18 cellular contexts compared by ENCODE assay signal in the genomic region with DNA sequence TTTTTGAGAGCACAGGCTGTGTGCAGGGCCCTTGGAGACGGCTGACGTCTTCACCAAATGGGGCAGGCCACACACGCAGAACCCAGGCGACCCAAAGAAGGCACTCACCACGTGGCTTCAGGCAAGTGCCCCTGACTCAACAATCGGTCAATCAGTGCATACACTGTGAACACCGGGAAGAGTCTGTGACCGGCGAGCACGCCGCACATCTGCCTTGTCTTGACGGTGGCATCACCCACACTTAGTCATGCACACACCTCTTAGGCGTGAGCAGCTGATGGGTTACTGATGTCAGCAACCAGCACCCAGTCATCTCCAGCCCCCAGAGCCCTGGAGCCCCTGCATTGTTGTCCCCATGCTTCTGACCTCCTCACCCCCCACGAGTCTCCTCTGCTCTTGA. TPM values are rescaled to one million over a fixed set of nuclear protein-coding genes. Genes with fewer than 3 reads are reported as not detected.
"Had no signal": no experiment of that assay in that cellular context is flagged by ENCODE, and none has a peak within 500 bp of the region (broad histone marks: within the 10 kb centered on the region; RNA-seq: fewer than 3 reads in every experiment).

No MANE protein-coding gene starts in this region.

- H3K4me1 Mint-ChIP-seq: activated naive CD8-positive, alpha-beta T cell treated with anti-CD3 and anti-CD28 coated beads, Interleukin-2, amount 10 ng/mL, durations not matched to agents 7 days and 5 days; activated T-helper 17 cell treated with anti-CD3 and anti-CD28 coated beads, Interleukin-2, amount 50 U/mL, for 72 hours had no signal

- DNase-seq: activated CD4-positive, alpha-beta memory T cell treated with anti-CD3 and anti-CD28 coated beads for 36 hours; activated CD4-positive, alpha-beta T cell treated with anti-CD3 and anti-CD28 coated beads for 48 hours; activated naive CD4-positive, alpha-beta T cell treated with anti-CD3 and anti-CD28 coated beads for 36 hours; activated naive CD8-positive, alpha-beta T cell treated with anti-CD3 and anti-CD28 coated beads, Interleukin-2, amount 10 ng/mL, durations not matched to agents 7 days and 5 days; amniotic stem cell; immature natural killer cell; stimulated activated CD4-positive, alpha-beta T cell treated with anti-CD3 and anti-CD28 coated beads, Interleukin-12 subunit alpha, Interleukin-12 subunit beta, amount 100 ng/mL, for 4 hours; stomach; transverse colon; uterus had no signal

- H3K36me3 Mint-ChIP-seq: activated CD4-positive, alpha-beta memory T cell treated with anti-CD3 and anti-CD28 coated beads for 36 hours; activated naive CD8-positive, alpha-beta T cell treated with anti-CD3 and anti-CD28 coated beads, Interleukin-2, amount 10 ng/mL, durations not matched to agents 7 days and 5 days; immature natural killer cell; WTC11 had no signal

- H2AFZ ChIP-seq: hepatocyte had no signal

- H3K9me3 ChIP-seq: transverse colon, uterus had no signal

- H3K27me3 ChIP-seq: hepatocyte had no signal

- ATAC-seq: activated T-helper 17 cell treated with anti-CD3 and anti-CD28 coated beads, Interleukin-2, amount 50 U/mL, for 72 hours; WTC11 had no signal

- H3K36me3 ChIP-seq: breast epithelium, esophagus muscularis mucosa, stomach, transverse colon, uterus had no signal

- H3K4me1 ChIP-seq: breast epithelium, uterus had no signal

- H3K4me3 Mint-ChIP-seq: activated CD4-positive, alpha-beta memory T cell treated with anti-CD3 and anti-CD28 coated beads for 36 hours; activated naive CD4-positive, alpha-beta T cell treated with anti-CD3 and anti-CD28 coated beads for 36 hours; activated naive CD8-positive, alpha-beta T cell treated with anti-CD3 and anti-CD28 coated beads, Interleukin-2, amount 10 ng/mL, durations not matched to agents 7 days and 5 days; activated T-helper 17 cell treated with anti-CD3 and anti-CD28 coated beads, Interleukin-2, amount 50 U/mL, for 72 hours; immature natural killer cell; WTC11 had no signal

- H3K27ac ChIP-seq: breast epithelium, coronary artery, esophagus muscularis mucosa, hepatocyte, transverse colon, uterus had no signal

- H3K27ac Mint-ChIP-seq: activated CD4-positive, alpha-beta memory T cell treated with anti-CD3 and anti-CD28 coated beads for 36 hours; activated naive CD4-positive, alpha-beta T cell treated with anti-CD3 and anti-CD28 coated beads for 36 hours; activated naive CD8-positive, alpha-beta T cell treated with anti-CD3 and anti-CD28 coated beads, Interleukin-2, amount 10 ng/mL, durations not matched to agents 7 days and 5 days; activated T-helper 17 cell treated with anti-CD3 and anti-CD28 coated beads, Interleukin-2, amount 50 U/mL, for 72 hours; immature natural killer cell; progenitor cell of endocrine pancreas; WTC11 had no signal

- H3K4me2 ChIP-seq: hepatocyte had no signal

- H3K4me3 ChIP-seq: breast epithelium, coronary artery, esophagus muscularis mucosa, hepatocyte, stomach, transverse colon, uterus had no signal

RNA-seq across cellular contexts. Expression of gene LRRC3, which starts 4.9 kb away (rescaled TPM):
- total RNA-seq: myocyte had no signal
